9 cellular contexts compared by ENCODE assay signal in the genomic region with DNA sequence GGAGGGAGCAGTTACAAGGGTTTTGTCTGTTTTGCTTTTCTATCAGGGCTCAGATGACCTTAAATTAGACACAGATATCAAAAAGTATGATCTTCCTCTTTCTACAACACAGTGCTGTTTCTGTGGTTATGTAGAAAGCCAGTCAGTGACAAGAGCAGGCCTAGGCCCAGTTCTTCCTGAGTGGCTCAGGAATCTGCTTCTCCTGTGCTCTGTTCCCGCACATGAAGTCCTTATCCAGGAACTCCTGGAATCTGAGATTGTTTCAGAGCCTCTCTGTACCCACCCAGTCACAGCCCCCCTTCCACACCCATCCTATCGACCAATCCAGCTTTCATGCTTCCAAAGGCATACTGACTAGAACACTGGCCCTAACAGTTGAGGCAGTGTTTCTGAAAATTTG. TPM values are rescaled to one million over a fixed set of nuclear protein-coding genes. Genes with fewer than 3 reads are reported as not detected.
A peak's percentile ranks its signal among the peaks of the same experiment; 100 is the strongest.
DNase-seq lines count a peak whose midpoint lies in the region; ATAC-seq, FAIRE-seq and TF ChIP-seq lines count a peak whose summit lies in the region.
"Had no signal": no experiment of that assay in that cellular context is flagged by ENCODE, and none has a peak within 500 bp of the region (broad histone marks: within the 10 kb centered on the region; RNA-seq: fewer than 3 reads in every experiment).

No MANE protein-coding gene starts in this region.

- no peak for TF ChIP-seq CTCF in fibroblast of the aortic adventitia (IDR thresholded peaks at IDR 0.05; ENCODE audit: insufficient read depth, low read length)

- no peak overlapping the region for H3K4me3 ChIP-seq in fibroblast of the aortic adventitia (ENCODE audit: low read depth, low read length)

- peak; percentile 64 for ATAC-seq in GM21723 (IDR thresholded peaks at IDR 0.05; ENCODE audit: unreplicated experiment)
- peak; percentile 79 for ATAC-seq in stimulated activated memory B cell treated with anti-CD40 and anti-IgM and Interleukin-4, amounts not matched to agents 10 μg/mL and 1 μg/mL and 100 μg/mL, for 72 hours

- H3K4me3 Mint-ChIP-seq in stimulated activated memory B cell treated with anti-CD40 and anti-IgM and Interleukin-4, amounts not matched to agents 10 μg/mL and 1 μg/mL and 100 μg/mL, for 72 hours = peak overlapping the region; percentile 22

- no peak for FAIRE-seq in RCC 7860 (lab: Jason Lieb, UNC)

- H3K4me1 Mint-ChIP-seq in stimulated activated memory B cell treated with anti-CD40 and anti-IgM and Interleukin-4, amounts not matched to agents 10 μg/mL and 1 μg/mL and 100 μg/mL, for 72 hours = peaks cover 42% of the 10 kb centered on the region

- peaks cover 51% of the 10 kb centered on the region for H3K36me3 Mint-ChIP-seq in stimulated activated memory B cell treated with anti-CD40 and anti-IgM and Interleukin-4, amounts not matched to agents 10 μg/mL and 1 μg/mL and 100 μg/mL, for 72 hours

- H3K27me3 Mint-ChIP-seq in stimulated activated memory B cell treated with anti-CD40 and anti-IgM and Interleukin-4, amounts not matched to agents 10 μg/mL and 1 μg/mL and 100 μg/mL, for 72 hours = no peaks in the 10 kb centered on the region

- no peaks in the 10 kb centered on the region for H3K9me3 Mint-ChIP-seq in stimulated activated memory B cell treated with anti-CD40 and anti-IgM and Interleukin-4, amounts not matched to agents 10 μg/mL and 1 μg/mL and 100 μg/mL, for 72 hours

- peak overlapping the region; percentile 82 for H3K27ac Mint-ChIP-seq in stimulated activated memory B cell treated with anti-CD40 and anti-IgM and Interleukin-4, amounts not matched to agents 10 μg/mL and 1 μg/mL and 100 μg/mL, for 72 hours

- DNase-seq in OCI-M1 (lab: John Stamatoyannopoulos, UW) = peak; percentile 28
- DNase-seq in fibroblast of the aortic adventitia (ENCODE audit: low read depth) = peak; percentile 61
- DNase-seq in RCC 7860 (ENCODE audit: low spot score) = no peak
- no peak for DNase-seq in GM19240 (ENCODE audit: insufficient read length, low spot score)
- DNase-seq in DMS 273 (lab: John Stamatoyannopoulos, UW; ENCODE audit: unreplicated experiment) = no peak
- DNase-seq: central memory CD4-positive, alpha-beta T cell; kidney glomerular epithelial cell had no signal

RNA-seq across cellular contexts. Expression of a gene that starts 40.4 kb away (rescaled TPM):
- 22.4 and 29.4 TPM in 2 replicates for total RNA-seq in fibroblast of the aortic adventitia (ENCODE audit: low replicate concordance)

RNA-seq across cellular contexts. Expression of a gene that starts 50.3 kb away (rescaled TPM):
- total RNA-seq in fibroblast of the aortic adventitia (ENCODE audit: low replicate concordance) = 40.9 and 41.0 TPM in 2 replicates

Comparison
In these comparisons a context has a peak if more than half of its experiments do, and no peak if none do; other contexts are left out.
1. DNase-seq: peak in OCI-M1 (single experiment) and fibroblast of the aortic adventitia (single experiment); none in RCC 7860 (single experiment), GM19240 (single experiment) and DMS 273 (single experiment).